Comparison of ENCODE assay signal across 3 cellular contexts in the genomic region with DNA sequence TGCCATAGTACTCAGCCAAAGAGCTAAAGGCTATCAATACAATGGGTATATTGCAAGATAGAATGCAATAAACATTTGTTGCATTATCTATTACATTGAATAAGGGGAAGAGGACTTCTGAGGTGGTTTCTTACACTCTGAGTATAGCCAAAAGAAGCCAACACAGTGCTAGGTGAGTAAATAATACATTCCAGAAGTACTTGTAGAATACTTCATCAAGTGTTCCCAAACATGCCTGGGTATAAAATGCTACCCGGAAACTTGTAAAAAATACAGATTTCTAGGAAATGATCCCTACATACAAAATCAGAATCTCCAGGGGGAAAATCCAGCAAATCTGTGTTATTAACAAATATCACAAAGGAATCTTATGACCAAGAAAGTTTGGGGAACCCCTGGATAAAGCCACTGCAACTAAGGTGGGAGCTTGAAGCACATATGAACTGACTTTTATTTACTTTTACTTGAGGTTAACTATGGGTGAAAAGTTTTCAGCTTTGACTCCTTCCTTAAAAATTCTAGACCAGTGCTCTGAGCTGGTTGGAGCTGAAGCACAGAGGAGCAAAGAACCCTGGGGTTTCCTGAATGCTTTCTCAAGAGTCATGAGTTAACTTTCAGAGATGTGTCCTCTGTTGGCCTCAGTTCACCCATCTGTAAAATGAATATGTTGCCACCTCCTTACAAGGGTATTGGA.
"Had no signal": no experiment of that assay in that cellular context is flagged by ENCODE, and none has a peak within 500 bp of the region (broad histone marks: within the 10 kb centered on the region; RNA-seq: fewer than 3 reads in every experiment).

No MANE protein-coding gene starts in this region.

- H3K4me3 ChIP-seq: GM12878 had no signal

- DNase-seq: GDM1, GF-D8 had no signal

- ATAC-seq: GM12878 had no signal
